8 cellular contexts compared by ENCODE assay signal in genomic region chr9:111483419-111483861, GRCh38. TPM values are rescaled to one million over a fixed set of nuclear protein-coding genes. Genes with fewer than 3 reads are reported as not detected.
DNase-seq lines count a peak whose midpoint lies in the region; ATAC-seq and FAIRE-seq lines count a peak whose summit lies in the region.

No MANE protein-coding gene starts in this region.

- H3K27ac Mint-ChIP-seq in T-helper 2 cell treated with Interferon-gamma antibody and Interleukin-4, amounts not matched to agents 5 μg/mL and 100 μg/mL, for 36 hours = peak overlapping the region; percentile 49
- no peak overlapping the region for H3K27ac Mint-ChIP-seq in central memory CD8-positive, alpha-beta T cell (ENCODE audit: low read depth)

- peaks cover 8% of the 10 kb centered on the region for H3K36me3 Mint-ChIP-seq in T-helper 2 cell treated with Interferon-gamma antibody and Interleukin-4, amounts not matched to agents 5 μg/mL and 100 μg/mL, for 36 hours (ENCODE audit: low read depth)
- peaks cover 2% of the 10 kb centered on the region for H3K36me3 Mint-ChIP-seq in central memory CD8-positive, alpha-beta T cell (ENCODE audit: insufficient read depth)

- peaks cover 3% of the 10 kb centered on the region for H3K4me1 ChIP-seq in mesodermal cell (ENCODE audit: control insufficient read depth, insufficient read depth, low read length, poor library complexity, severe bottlenecking)

- no peak for FAIRE-seq in GM19239 (lab: Jason Lieb, UNC)

- ATAC-seq in HG03342 (IDR thresholded peaks at IDR 0.05; ENCODE audit: unreplicated experiment) = peak; percentile 35
- peak; percentile 42 for ATAC-seq in central memory CD8-positive, alpha-beta T cell (replicated peaks; ENCODE audit: extremely low read depth, poor library complexity, severe bottlenecking)

- peak overlapping the region; percentile 78 for H3K4me3 ChIP-seq in mesodermal cell (ENCODE audit: extremely low read depth, insufficient read depth, low read length, poor library complexity, severe bottlenecking)

- H3K4me3 Mint-ChIP-seq in T-helper 2 cell treated with Interferon-gamma antibody and Interleukin-4, amounts not matched to agents 5 μg/mL and 100 μg/mL, for 36 hours = no peak overlapping the region
- peak overlapping the region; percentile 76 for H3K4me3 Mint-ChIP-seq in central memory CD8-positive, alpha-beta T cell

- H3K4me1 Mint-ChIP-seq in T-helper 2 cell treated with Interferon-gamma antibody and Interleukin-4, amounts not matched to agents 5 μg/mL and 100 μg/mL, for 36 hours (ENCODE audit: low read depth) = peaks cover 29% of the 10 kb centered on the region
- H3K4me1 Mint-ChIP-seq in central memory CD8-positive, alpha-beta T cell = peaks cover 25% of the 10 kb centered on the region

- WGBS in mesodermal cell (ENCODE audit: insufficient coverage in 2 of 2), 2 experiments = 0% methylated on average over 29 to 75 of the region's 81 CpGs

- DNase-seq in CMK (ENCODE audit: low read depth) (peak; percentile 11), GM19239 (ENCODE audit: insufficient read length, low spot score) (peak; percentile 64), KG1 (lab: John Stamatoyannopoulos, UW) (no peak)
- DNase-seq in T-helper 2 cell treated with Interferon-gamma antibody and Interleukin-4, amounts not matched to agents 5 μg/mL and 100 μg/mL, for 36 hours (ENCODE audit: low spot score) = no peak
- no peak for DNase-seq in central memory CD8-positive, alpha-beta T cell (ENCODE audit: low spot score in 2 of 2)
- peak; percentile 4 for DNase-seq in stimulated activated CD8-positive, alpha-beta memory T cell treated with anti-CD3 and anti-CD28 coated beads, Interleukin-7, amount 100 ng/mL, for 24 hours (ENCODE audit: low read depth)

- H3K27ac ChIP-seq in mesodermal cell (ENCODE audit: low read depth, low read length, severe bottlenecking) = peak overlapping the region; percentile 91

- H3K36me3 ChIP-seq in mesodermal cell (ENCODE audit: control insufficient read depth, insufficient read depth, low read length) = no peaks in the 10 kb centered on the region

- peaks cover 9% of the 10 kb centered on the region for H3K27me3 Mint-ChIP-seq in T-helper 2 cell treated with Interferon-gamma antibody and Interleukin-4, amounts not matched to agents 5 μg/mL and 100 μg/mL, for 36 hours (ENCODE audit: low read depth)
- peaks cover 10% of the 10 kb centered on the region for H3K27me3 Mint-ChIP-seq in central memory CD8-positive, alpha-beta T cell

- no peaks in the 10 kb centered on the region for H3K9me3 Mint-ChIP-seq in T-helper 2 cell treated with Interferon-gamma antibody and Interleukin-4, amounts not matched to agents 5 μg/mL and 100 μg/mL, for 36 hours
- H3K9me3 Mint-ChIP-seq in central memory CD8-positive, alpha-beta T cell = no peaks in the 10 kb centered on the region

- H3K9me3 ChIP-seq in mesodermal cell (ENCODE audit: control insufficient read depth, low read length) = peaks cover 3% of the 10 kb centered on the region

RNA-seq across cellular contexts. Expression of gene ECPAS, which starts 0.7 kb away (rescaled TPM):
- 43.5 TPM for polyA plus RNA-seq in mesodermal cell (2013, experiment 1 of 2)
- polyA plus RNA-seq in mesodermal cell (2013, experiment 2 of 2) = 44.0 TPM

RNA-seq across cellular contexts. Expression of gene ZNF483, which starts 41.5 kb away (rescaled TPM):
- polyA plus RNA-seq in mesodermal cell (2013, experiment 1 of 2) = 2.8 TPM
- 1.8 TPM for polyA plus RNA-seq in mesodermal cell (2013, experiment 2 of 2)

Comparison
In these comparisons a context has a peak if more than half of its experiments do, and no peak if none do; other contexts are left out.
1. DNase-seq: peak in CMK (single experiment), GM19239 (single experiment) and stimulated activated CD8-positive, alpha-beta memory T cell treated with anti-CD3 and anti-CD28 coated beads, Interleukin-7, amount 100 ng/mL, for 24 hours (single experiment); none in T-helper 2 cell treated with Interferon-gamma antibody and Interleukin-4, amounts not matched to agents 5 μg/mL and 100 μg/mL, for 36 hours (single experiment), central memory CD8-positive, alpha-beta T cell (0 of 2) and KG1 (single experiment).